Comparison of ENCODE assay signal across 9 cellular contexts in the genomic region with DNA sequence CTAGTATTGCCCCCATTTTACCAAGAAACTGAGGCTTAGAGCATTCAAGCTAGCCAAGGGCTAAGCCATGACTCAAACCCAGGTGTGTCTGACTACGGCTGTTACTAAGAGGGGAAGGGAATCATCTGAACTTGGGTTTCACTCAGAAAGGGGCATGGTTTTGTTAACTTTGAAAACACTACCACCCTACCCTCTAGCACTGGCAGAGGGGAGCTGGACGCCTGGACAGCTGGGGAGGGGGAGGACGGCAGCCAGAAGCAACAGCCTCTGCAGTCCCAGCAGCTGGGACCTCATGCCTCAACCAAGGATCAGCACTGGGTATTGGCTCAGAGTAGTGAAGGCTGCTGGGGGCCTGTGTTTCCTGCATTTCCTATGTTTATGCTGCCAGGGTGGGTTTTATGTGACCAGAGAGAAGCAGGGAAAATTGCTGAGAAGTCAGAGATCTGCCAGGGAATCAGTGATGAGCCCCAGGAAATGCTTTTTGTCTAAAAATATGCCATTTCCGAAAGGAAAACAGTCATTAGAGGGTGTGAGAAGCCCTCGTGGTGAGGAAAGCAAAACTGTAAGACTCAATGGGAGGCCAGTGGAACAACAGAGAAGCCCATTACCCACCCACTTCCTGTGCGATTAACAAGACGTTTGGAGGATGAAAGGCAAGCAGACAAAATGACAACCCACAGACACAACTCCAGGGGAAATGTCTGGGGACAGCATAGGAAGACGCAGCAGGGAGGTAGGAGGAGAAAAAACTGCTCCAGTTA. TPM values are rescaled to one million over a fixed set of nuclear protein-coding genes. Genes with fewer than 3 reads are reported as not detected.
DNase-seq lines count a peak whose midpoint lies in the region; ATAC-seq and TF ChIP-seq lines count a peak whose summit lies in the region.
"Had no signal": no experiment of that assay in that cellular context is flagged by ENCODE, and none has a peak within 500 bp of the region (broad histone marks: within the 10 kb centered on the region; RNA-seq: fewer than 3 reads in every experiment).

No MANE protein-coding gene starts in this region.

- no peaks in the 10 kb centered on the region for H3K9me3 Mint-ChIP-seq in CD8-positive, alpha-beta T cell
- H3K9me3 Mint-ChIP-seq: memory B cell had no signal

- no peak overlapping the region for H3K23ac ChIP-seq in mesendoderm (ENCODE audit: low read length)

- peaks cover 54% of the 10 kb centered on the region for H3K4me1 ChIP-seq in CD8-positive, alpha-beta T cell (ENCODE audit: insufficient read depth, low read length)
- H3K4me1 ChIP-seq in mesendoderm (ENCODE audit: control insufficient read depth, low read depth, low read length) = peaks cover 15% of the 10 kb centered on the region
- peaks cover 9% of the 10 kb centered on the region for H3K4me1 ChIP-seq in HAP-1
- H3K4me1 ChIP-seq in esophagus muscularis mucosa = peaks cover 14 to 28% (median 19%) of the 10 kb centered on the region in 4 donors

- H3K4me1 Mint-ChIP-seq in CD8-positive, alpha-beta T cell (ENCODE audit: low read depth) = peaks cover 52% of the 10 kb centered on the region

- no peaks in the 10 kb centered on the region for H3K9me3 ChIP-seq in CD8-positive, alpha-beta T cell (ENCODE audit: low read length)
- H3K9me3 ChIP-seq in HAP-1 = no peaks in the 10 kb centered on the region
- no peaks in the 10 kb centered on the region for H3K9me3 ChIP-seq in esophagus muscularis mucosa

- H3K79me2 ChIP-seq in mesendoderm (ENCODE audit: control insufficient read depth, insufficient read depth, low read length) = no peaks in the 10 kb centered on the region

- no peak for TF ChIP-seq CTCF in CD8-positive, alpha-beta T cell (IDR thresholded peaks at IDR 0.05)
- no peak for TF ChIP-seq CTCF in esophagus muscularis mucosa (IDR thresholded peaks at IDR 0.05)

- POLR2A ChIA-PET in CD8-positive, alpha-beta T cell (lab: Charles Lee) = interaction anchor here (1.1 to 2.4 kb wide), 2 partner anchors 9 to 13 kb away, joined by 3 to 7 read pairs; no protein-coding TSS in a partner anchor

- H3K4me2 ChIP-seq in mesendoderm (ENCODE audit: low read length) = no peak overlapping the region

- H3K56ac ChIP-seq in mesendoderm (ENCODE audit: low read length) = peak overlapping the region; percentile 71

- WGBS in mesendoderm (ENCODE audit: extremely low coverage, insufficient coverage, low lambda C conversion rate) = no CpG with 5 or more reads among the region's 8 CpGs
- WGBS in esophagus muscularis mucosa = 71% methylated on average over 8 of the region's 8 CpGs

- H3K9ac ChIP-seq in mesendoderm (ENCODE audit: low read length) = no peak overlapping the region

- intact Hi-C loops in CD8-positive, alpha-beta T cell (cut with DNase I, micrococcal nuclease) = no loop called here
- intact Hi-C loops in esophagus muscularis mucosa (cut with DNase I) = loop anchor here (5.0 kb wide), 1 partner anchor 49 kb away; no protein-coding TSS in a partner anchor

- no peak overlapping the region for H2BK120ac ChIP-seq in mesendoderm (ENCODE audit: low read depth, low read length)

- H3K27ac ChIP-seq in CD8-positive, alpha-beta T cell (ENCODE audit: low read depth, low read length) = peak overlapping the region; percentile 3
- peak overlapping the region; percentile 64 for H3K27ac ChIP-seq in mesendoderm (ENCODE audit: low read depth, low read length)
- no peak overlapping the region for H3K27ac ChIP-seq in esophagus muscularis mucosa (replicated peaks in 1 of 4)

- no peaks in the 10 kb centered on the region for H3K79me1 ChIP-seq in mesendoderm (ENCODE audit: low read length)

- TF ChIP-seq EP300 in esophagus muscularis mucosa (IDR thresholded peaks at IDR 0.05) = no peak

- no peak overlapping the region for H4K8ac ChIP-seq in mesendoderm (ENCODE audit: low read depth, low read length)

- H3K18ac ChIP-seq in mesendoderm (ENCODE audit: low read length) = peak overlapping the region; percentile 24

- H3K36me3 Mint-ChIP-seq in CD8-positive, alpha-beta T cell = no peaks in the 10 kb centered on the region
- H3K36me3 Mint-ChIP-seq: memory B cell had no signal

- H4K5ac ChIP-seq in mesendoderm (ENCODE audit: low read length) = no peak overlapping the region

- no peaks in the 10 kb centered on the region for H3K27me3 Mint-ChIP-seq in CD8-positive, alpha-beta T cell (ENCODE audit: low read depth)

- H3K36me3 ChIP-seq in CD8-positive, alpha-beta T cell (ENCODE audit: insufficient read depth, low read length) = no peaks in the 10 kb centered on the region
- H3K36me3 ChIP-seq in mesendoderm (ENCODE audit: control insufficient read depth, insufficient read depth, low read length) (no peaks in the 10 kb centered on the region), HAP-1 (replicated peaks) (no peaks in the 10 kb centered on the region), esophagus muscularis mucosa (no peaks in the 10 kb centered on the region)

- H3K4me3 ChIP-seq in CD8-positive, alpha-beta T cell (ENCODE audit: low read depth, low read length) = peak overlapping the region; percentile 24
- no peak overlapping the region for H3K4me3 ChIP-seq in mesendoderm (ENCODE audit: low read length)
- no peak overlapping the region for H3K4me3 ChIP-seq in HAP-1
- no peak overlapping the region for H3K4me3 ChIP-seq in esophagus muscularis mucosa

- no peak overlapping the region for H2AK5ac ChIP-seq in mesendoderm (ENCODE audit: low read length)

- peak overlapping the region; percentile 21 for H2BK5ac ChIP-seq in mesendoderm (ENCODE audit: low read length)

- DNase-seq in CD8-positive, alpha-beta T cell = peak in 6 of 7 experiments; percentile 4 to 59 (median 37)
- DNase-seq in KBM-7 (peak; percentile 93), mesendoderm (peak; percentile 64), HAP-1 (ENCODE audit: low spot score in 2 of 2) (no peak), DMS 273 (lab: John Stamatoyannopoulos, UW; ENCODE audit: unreplicated experiment) (no peak), esophagus muscularis mucosa (ENCODE audit: extremely low spot score) (no peak)
- peak; percentile 51 to 61 for DNase-seq in activated T-cell treated with anti-CD3 and anti-CD28 coated beads, Interleukin-2, amount 50 U/mL, for 48 hours

- CTCF ChIA-PET in CD8-positive, alpha-beta T cell (lab: Charles Lee) = no interaction called here

- no peaks in the 10 kb centered on the region for H3K27me3 ChIP-seq in CD8-positive, alpha-beta T cell (ENCODE audit: insufficient read depth, low read length)
- no peaks in the 10 kb centered on the region for H3K27me3 ChIP-seq in mesendoderm (ENCODE audit: insufficient read depth, low read length, poor library complexity)
- no peaks in the 10 kb centered on the region for H3K27me3 ChIP-seq in HAP-1 (ENCODE audit: low read depth)
- no peaks in the 10 kb centered on the region for H3K27me3 ChIP-seq in esophagus muscularis mucosa

- H3K4ac ChIP-seq in mesendoderm (ENCODE audit: low read depth, low read length) = peak overlapping the region; percentile 61

- peak overlapping the region; percentile 91 for H3K27ac Mint-ChIP-seq in CD8-positive, alpha-beta T cell
- H3K27ac Mint-ChIP-seq: memory B cell had no signal

- TF ChIP-seq POLR2A in esophagus muscularis mucosa (IDR thresholded peaks at IDR 0.05; ENCODE audit: low read depth) = no peak

- peak overlapping the region; percentile 71 for H3K4me3 Mint-ChIP-seq in CD8-positive, alpha-beta T cell
- H3K4me3 Mint-ChIP-seq: memory B cell had no signal

- in situ Hi-C loops in KBM-7 (cut with MboI; ENCODE audit: low pct_unique_long_range_greater_than_20kb, low sequenced_read_pairs) (no loop called here), HAP-1 (cut with MboI; ENCODE audit: low sequenced_read_pairs) (no loop called here)

- H2BK15ac ChIP-seq in mesendoderm (replicated peaks; ENCODE audit: low read depth) = no peak overlapping the region

- ATAC-seq in CD8-positive, alpha-beta T cell = peak; percentile 76
- no peak for ATAC-seq in HG02798 (IDR thresholded peaks at IDR 0.05; ENCODE audit: poor library complexity, unreplicated experiment)

RNA-seq across cellular contexts. Expression of gene LIPC, which starts 41.2 kb away (rescaled TPM):
- total RNA-seq in CD8-positive, alpha-beta T cell = 1 to 10 TPM in 1 of 2 experiments, under 1 TPM in 1; 0.86 to 1.5 TPM
- polyA plus RNA-seq in mesendoderm (2013, experiment 1 of 2) = not detected
- polyA plus RNA-seq in mesendoderm (2013, experiment 2 of 2) = not detected
- under 1 TPM; 0.06 to 0.63 (median 0.37) TPM for total RNA-seq in esophagus muscularis mucosa

Comparison
In these comparisons a context has a peak if more than half of its experiments do, and no peak if none do; other contexts are left out.
1. DNase-seq: peak in CD8-positive, alpha-beta T cell (6 of 7), KBM-7 (single experiment), activated T-cell treated with anti-CD3 and anti-CD28 coated beads, Interleukin-2, amount 50 U/mL, for 48 hours (2 of 2) and mesendoderm (single experiment); none in HAP-1 (0 of 2), DMS 273 (single experiment) and esophagus muscularis mucosa (single experiment).
2. H3K27ac ChIP-seq: peak in CD8-positive, alpha-beta T cell (single experiment) and mesendoderm (single experiment); none in esophagus muscularis mucosa (0 of 4).